ENCODE assay signal across 1 cellular context in the genomic region with DNA sequence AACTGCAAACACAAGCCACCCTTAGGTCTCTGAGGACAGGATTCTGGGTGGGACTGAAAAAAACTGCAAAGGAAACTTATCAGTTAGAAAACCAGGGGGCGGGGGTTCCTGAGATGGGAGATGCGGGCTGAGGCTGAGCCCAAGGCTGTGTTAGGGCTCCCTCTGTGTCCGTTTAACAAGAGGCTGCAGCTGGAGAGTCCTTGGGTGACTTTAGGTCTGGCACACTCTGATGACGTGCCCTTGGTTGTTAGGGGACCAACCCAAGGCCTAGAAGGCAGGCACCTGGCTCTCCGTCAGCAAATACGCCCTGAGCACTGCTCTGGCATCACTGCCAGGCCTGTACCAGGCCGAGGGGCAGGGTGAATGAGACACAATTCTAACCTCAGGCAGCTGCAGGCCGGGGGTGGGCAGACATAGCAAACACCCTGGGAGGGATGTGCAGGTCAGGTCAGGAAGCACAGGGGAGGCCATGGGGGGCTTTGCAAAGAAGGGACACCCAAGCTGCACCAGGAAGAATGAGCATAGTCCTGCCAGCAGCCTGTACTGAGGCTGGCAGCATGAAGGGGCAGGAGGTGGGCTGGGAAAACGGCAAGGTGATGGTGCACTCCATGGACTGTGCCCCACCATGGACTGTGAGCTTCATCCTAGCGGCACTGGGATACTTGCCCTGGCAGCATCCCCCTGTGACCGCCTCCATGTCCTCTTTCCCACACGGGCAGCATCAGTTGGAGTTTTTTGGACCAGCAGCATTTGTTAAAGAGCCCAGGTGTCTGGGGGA.
TF ChIP-seq lines count a peak whose summit lies in the region.

No MANE protein-coding gene starts in this region.

TF ChIP-seq in GM23338, 12 proteins besides CTCF, POLR2A, EP300 and RAD21:
- TF ChIP-seq ZNF462 (CRISPR knock-in tag; IDR thresholded peaks at IDR 0.05) (no peak), ZNF114 (CRISPR knock-in tag; IDR thresholded peaks at IDR 0.05) (no peak), POLR2AphosphoS5 (IDR thresholded peaks at IDR 0.05; ENCODE audit: low read depth) (no peak), CREB1 (CRISPR knock-in tag; IDR thresholded peaks at IDR 0.05; ENCODE audit: low read depth) (peak; percentile 71)
